Comparison of ENCODE assay signal across 15 cellular contexts in genomic region chr2:201966691-201967388, GRCh38.
DNase-seq lines count a peak whose midpoint lies in the region; ATAC-seq, FAIRE-seq and TF ChIP-seq lines count a peak whose summit lies in the region.
"Had no signal": no experiment of that assay in that cellular context is flagged by ENCODE, and none has a peak within 500 bp of the region (broad histone marks: within the 10 kb centered on the region; RNA-seq: fewer than 3 reads in every experiment).

No MANE protein-coding gene starts in this region.

- no peaks in the 10 kb centered on the region for H3K36me3 Mint-ChIP-seq in activated CD8-positive, alpha-beta memory T cell treated with anti-CD3 and anti-CD28 coated beads, Interleukin-2, amount 10 ng/mL, durations not matched to agents 7 days and 5 days

- no peaks in the 10 kb centered on the region for H3K9me3 Mint-ChIP-seq in activated CD8-positive, alpha-beta memory T cell treated with anti-CD3 and anti-CD28 coated beads, Interleukin-2, amount 10 ng/mL, durations not matched to agents 7 days and 5 days (ENCODE audit: low read depth)

- H3K23ac ChIP-seq in mesendoderm (ENCODE audit: low read length): peak overlapping the region; percentile 45

- no peak overlapping the region for H2BK15ac ChIP-seq in mesendoderm (replicated peaks; ENCODE audit: low read depth)

- no peaks in the 10 kb centered on the region for H4K20me1 ChIP-seq in BLaER1
- H4K20me1 ChIP-seq in K562 (replicated peaks; ENCODE audit: control insufficient read depth, insufficient read depth, low read length): no peaks in the 10 kb centered on the region

- CTCF ChIA-PET in K562 (lab: Yijun Ruan, JAX; ENCODE audit: low intra/inter-chr PET ratio): no interaction called here
- CTCF ChIA-PET in activated CD8-positive, alpha-beta memory T cell treated with anti-CD3 and anti-CD28 coated beads, Interleukin-2, amount 10 ng/mL, durations not matched to agents 7 days and 5 days (lab: Charles Lee): no interaction called here

- FAIRE-seq in K562 (lab: Jason Lieb, UNC): no peak
- FAIRE-seq: TTC549 had no signal

- WGBS in K562 (ENCODE audit: insufficient coverage, low coverage, missing lambda C conversion rate): 1% methylated on average over 14 of the region's 18 CpGs
- WGBS in mesendoderm (ENCODE audit: extremely low coverage, insufficient coverage, low lambda C conversion rate): no CpG with 5 or more reads among the region's 18 CpGs

- peaks cover 9% of the 10 kb centered on the region; the same call in 1 of the 2 replicates for H3K9me3 ChIP-seq in BLaER1
- H3K9me3 ChIP-seq in K562 (replicated peaks; ENCODE audit: control insufficient read depth, insufficient read depth, low read depth, low read length): no peaks in the 10 kb centered on the region

- no peak overlapping the region for H4K5ac ChIP-seq in mesendoderm (ENCODE audit: low read length)

- H3K4me1 Mint-ChIP-seq in activated CD8-positive, alpha-beta memory T cell treated with anti-CD3 and anti-CD28 coated beads, Interleukin-2, amount 10 ng/mL, durations not matched to agents 7 days and 5 days: no peaks in the 10 kb centered on the region

- H3K79me2 ChIP-seq in K562 (ENCODE audit: control insufficient read depth, insufficient read depth, low read length): no peaks in the 10 kb centered on the region
- H3K79me2 ChIP-seq in mesendoderm (ENCODE audit: control insufficient read depth, insufficient read depth, low read length): no peaks in the 10 kb centered on the region

- H3K27ac ChIP-seq in BLaER1 (peak overlapping the region; percentile 71), K562 (ENCODE audit: extremely low read depth, low read depth, low read length) (no peak overlapping the region), mesendoderm (ENCODE audit: low read depth, low read length) (no peak overlapping the region)
- H3K27ac ChIP-seq: cardiac muscle cell had no signal

- peak overlapping the region; percentile 66 for H3K56ac ChIP-seq in mesendoderm (ENCODE audit: low read length)

- ATAC-seq in K562 (no peak), left ventricle myocardium superior (no peak)
- ATAC-seq in activated CD8-positive, alpha-beta memory T cell treated with anti-CD3 and anti-CD28 coated beads, Interleukin-2, amount 10 ng/mL, durations not matched to agents 7 days and 5 days: no peak

- no peak for TF ChIP-seq RAD21 in K562 (CRISPR knock-in tag; conservative IDR thresholded peaks at IDR 0.05 in 1 of 2, IDR thresholded peaks at IDR 0.05 in 1 of 2)

- H3K27ac Mint-ChIP-seq in activated CD8-positive, alpha-beta memory T cell treated with anti-CD3 and anti-CD28 coated beads, Interleukin-2, amount 10 ng/mL, durations not matched to agents 7 days and 5 days: no peak overlapping the region
- H3K27ac Mint-ChIP-seq: B cell had no signal

- H3K36me3 ChIP-seq in BLaER1 (no peaks in the 10 kb centered on the region), K562 (ENCODE audit: control insufficient read depth, insufficient read depth, low read length) (no peaks in the 10 kb centered on the region), mesendoderm (ENCODE audit: control insufficient read depth, insufficient read depth, low read length) (no peaks in the 10 kb centered on the region)
- H3K36me3 ChIP-seq: cardiac muscle cell had no signal

- peak overlapping the region; percentile 28 for H2BK120ac ChIP-seq in mesendoderm (ENCODE audit: low read depth, low read length)

- TF ChIP-seq POLR2A in K562 (conservative IDR thresholded peaks at IDR 0.05): no peak

- in situ Hi-C loops in K562 (cut with MboI): no loop called here

- POLR2A ChIA-PET in K562 (lab: Yijun Ruan, JAX): no interaction called here

- no peak overlapping the region for H2AK5ac ChIP-seq in mesendoderm (ENCODE audit: low read length)

- peaks cover 4% of the 10 kb centered on the region for H3K27me3 Mint-ChIP-seq in activated CD8-positive, alpha-beta memory T cell treated with anti-CD3 and anti-CD28 coated beads, Interleukin-2, amount 10 ng/mL, durations not matched to agents 7 days and 5 days

- H3K27me3 ChIP-seq in BLaER1: no peaks in the 10 kb centered on the region
- H3K27me3 ChIP-seq in K562 (ENCODE audit: control insufficient read depth in 2 of 2, insufficient read depth in 2 of 2, low read length in 2 of 2): peaks cover 9 to 75% of the 10 kb centered on the region in 2 experiments; a peak in 4 of 5 replicates
- no peaks in the 10 kb centered on the region for H3K27me3 ChIP-seq in mesendoderm (ENCODE audit: insufficient read depth, low read length, poor library complexity)

- peak overlapping the region; percentile 91 for H3K4me2 ChIP-seq in BLaER1
- no peak overlapping the region for H3K4me2 ChIP-seq in K562 (ENCODE audit: insufficient read depth, low read length)
- H3K4me2 ChIP-seq in mesendoderm (ENCODE audit: low read length): no peak overlapping the region

- no peaks in the 10 kb centered on the region for H3K79me1 ChIP-seq in mesendoderm (ENCODE audit: low read length)

- no peak for TF ChIP-seq EP300 in K562 (IDR thresholded peaks at IDR 0.05; ENCODE audit: low read length)

- no peak overlapping the region for H2AFZ ChIP-seq in K562 (ENCODE audit: low read depth, low read length)

- peaks cover 67% of the 10 kb centered on the region for H3K4me1 ChIP-seq in BLaER1
- H3K4me1 ChIP-seq in K562 (replicated peaks in 1 of 2; ENCODE audit: control insufficient read depth in 2 of 2, insufficient read depth in 2 of 2, low read length in 2 of 2): no peaks in the 10 kb centered on the region; a peak in 1 of 5 replicates
- peaks cover 4% of the 10 kb centered on the region for H3K4me1 ChIP-seq in mesendoderm (ENCODE audit: control insufficient read depth, low read depth, low read length)

- no TSS peak for BruUV-seq in K562 (replicated peaks; lab: Mats Ljungman, UMichigan)

- H3K4me3 ChIP-seq in BLaER1 (no peak overlapping the region), K562 (no peak overlapping the region), mesendoderm (ENCODE audit: low read length) (no peak overlapping the region)
- H3K4me3 ChIP-seq: cardiac muscle cell had no signal

- no peaks in the 10 kb centered on the region for H3K9me1 ChIP-seq in K562 (ENCODE audit: control insufficient read depth, insufficient read depth, low read length)

- H3K9ac ChIP-seq in BLaER1 (peak overlapping the region; percentile 46; the same call in 1 of the 2 replicates), K562 (ENCODE audit: insufficient read depth in 1 of 2, low read depth in 2 of 2, low read length in 2 of 2) (no peak overlapping the region), mesendoderm (ENCODE audit: low read length) (no peak overlapping the region)

- no peak overlapping the region for H3K4me3 Mint-ChIP-seq in activated CD8-positive, alpha-beta memory T cell treated with anti-CD3 and anti-CD28 coated beads, Interleukin-2, amount 10 ng/mL, durations not matched to agents 7 days and 5 days
- H3K4me3 Mint-ChIP-seq: B cell had no signal

- H3K18ac ChIP-seq in mesendoderm (ENCODE audit: low read length): peak overlapping the region; percentile 44

- intact Hi-C loops in K562 (cut with micrococcal nuclease): no loop called here
- intact Hi-C loops in left ventricle myocardium superior (cut with micrococcal nuclease): no loop called here

- TF ChIP-seq CTCF in K562 (IDR thresholded peaks at IDR 0.05 in 2 of 3, conservative IDR thresholded peaks at IDR 0.05 in 1 of 3; ENCODE audit: insufficient read depth in 2 of 3, low read depth in 1 of 3, low read length in 3 of 3): no peak

- H4K8ac ChIP-seq in mesendoderm (ENCODE audit: low read depth, low read length): no peak overlapping the region

- no peak overlapping the region for H3K4ac ChIP-seq in mesendoderm (ENCODE audit: low read depth, low read length)

- no peak overlapping the region for H2BK5ac ChIP-seq in mesendoderm (ENCODE audit: low read length)

- DNase-seq in HPDE6-E6E7 (ENCODE audit: extremely low spot score): peak; percentile 28
- DNase-seq in K562 (ENCODE audit: extremely low read depth in 1 of 4, low spot score in 3 of 4): no peak
- DNase-seq in mesendoderm: no peak
- DNase-seq in left ventricle myocardium superior: no peak
- no peak for DNase-seq in NCI-H187 treated with DMSO at 0.1 percent for 48 hours (lab: John Stamatoyannopoulos, UW)
- DNase-seq in kidney glomerular epithelial cell (lab: John Stamatoyannopoulos, UW): no peak
- DNase-seq in activated CD8-positive, alpha-beta memory T cell treated with anti-CD3 and anti-CD28 coated beads, Interleukin-2, amount 10 ng/mL, durations not matched to agents 7 days and 5 days: no peak
- DNase-seq: activated CD8-positive, alpha-beta memory T cell treated with anti-CD3 and anti-CD28 coated beads for 24 hours; activated naive CD4-positive, alpha-beta T cell treated with Interleukin-2 at 50 U/mL for 16 hours; midbrain; stimulated activated naive CD4-positive, alpha-beta T cell treated with Interleukin-2 at 50 U/mL for 16 hours had no signal

TF ChIP-seq in K562, 482 proteins besides CTCF, POLR2A, EP300 and RAD21:
- TF ChIP-seq ZNF146 (CRISPR knock-in tag; IDR thresholded peaks at IDR 0.05; ENCODE audit: unreplicated experiment) (peak; percentile 29), ZNF134 (CRISPR knock-in tag; conservative IDR thresholded peaks at IDR 0.05) (no peak)
